9 cellular contexts compared by ENCODE assay signal in genomic region chr18:32974421-32975165, GRCh38.
DNase-seq lines count a peak whose midpoint lies in the region; ATAC-seq and TF ChIP-seq lines count a peak whose summit lies in the region.
"Had no signal": no experiment of that assay in that cellular context is flagged by ENCODE, and none has a peak within 500 bp of the region (broad histone marks: within the 10 kb centered on the region; RNA-seq: fewer than 3 reads in every experiment).

No MANE protein-coding gene starts in this region.

- H3K4me3 ChIP-seq in naive thymus-derived CD4-positive, alpha-beta T cell (ENCODE audit: low read length): no peak overlapping the region

- H3K9me3 ChIP-seq in naive thymus-derived CD4-positive, alpha-beta T cell (ENCODE audit: control insufficient read depth in 2 of 3, low read length in 3 of 3): no peaks in the 10 kb centered on the region

- intact Hi-C loops in naive thymus-derived CD4-positive, alpha-beta T cell (cut with micrococcal nuclease): loop anchor here in 1 of 2 donors (10.0 kb wide), 1 partner anchor 930 kb away; no protein-coding TSS in a partner anchor

- POLR2A ChIA-PET in naive thymus-derived CD4-positive, alpha-beta T cell (lab: Charles Lee): no interaction called here

- H3K36me3 Mint-ChIP-seq in type B pancreatic cell (no peaks in the 10 kb centered on the region), progenitor cell of endocrine pancreas (ENCODE audit: insufficient read depth) (no peaks in the 10 kb centered on the region)
- H3K36me3 Mint-ChIP-seq in naive thymus-derived CD4-positive, alpha-beta T cell: no peaks in the 10 kb centered on the region

- no peaks in the 10 kb centered on the region for H3K4me1 ChIP-seq in naive thymus-derived CD4-positive, alpha-beta T cell (ENCODE audit: control insufficient read depth in 2 of 2, insufficient read depth in 2 of 2, low read length in 2 of 2)

- H3K9me3 Mint-ChIP-seq in type B pancreatic cell (peaks cover 2% of the 10 kb centered on the region), progenitor cell of endocrine pancreas (ENCODE audit: low read depth) (peaks cover 10% of the 10 kb centered on the region)
- H3K9me3 Mint-ChIP-seq in naive thymus-derived CD4-positive, alpha-beta T cell: peaks cover 0 to 8% (median 2%) of the 10 kb centered on the region in 11 donors

- H3K36me3 ChIP-seq in naive thymus-derived CD4-positive, alpha-beta T cell (ENCODE audit: control insufficient read depth in 2 of 3, insufficient read depth in 3 of 3, low read length in 3 of 3): no peaks in the 10 kb centered on the region

- no peak overlapping the region for H3K27ac ChIP-seq in naive thymus-derived CD4-positive, alpha-beta T cell (ENCODE audit: low read depth, low read length)

- CTCF ChIA-PET in naive thymus-derived CD4-positive, alpha-beta T cell (lab: Charles Lee): no interaction called here

- H3K4me1 Mint-ChIP-seq in type B pancreatic cell (ENCODE audit: unreplicated experiment): peaks cover 16% of the 10 kb centered on the region
- no peaks in the 10 kb centered on the region for H3K4me1 Mint-ChIP-seq in naive thymus-derived CD4-positive, alpha-beta T cell
- peaks cover 18% of the 10 kb centered on the region for H3K4me1 Mint-ChIP-seq in progenitor cell of endocrine pancreas (ENCODE audit: low read depth)
- H3K4me1 Mint-ChIP-seq: activated CD4-positive, alpha-beta memory T cell treated with anti-CD3 and anti-CD28 coated beads, Interleukin-2, amount 10 ng/mL, durations not matched to agents 7 days and 5 days had no signal

- no peaks in the 10 kb centered on the region for H3K27me3 ChIP-seq in naive thymus-derived CD4-positive, alpha-beta T cell (ENCODE audit: control insufficient read depth in 2 of 2, insufficient read depth in 2 of 2, low read length in 2 of 2)

- H3K27me3 Mint-ChIP-seq in type B pancreatic cell (no peaks in the 10 kb centered on the region), progenitor cell of endocrine pancreas (no peaks in the 10 kb centered on the region)
- H3K27me3 Mint-ChIP-seq in naive thymus-derived CD4-positive, alpha-beta T cell: no peaks in the 10 kb centered on the region
- H3K27me3 Mint-ChIP-seq: activated CD4-positive, alpha-beta memory T cell treated with anti-CD3 and anti-CD28 coated beads, Interleukin-2, amount 10 ng/mL, durations not matched to agents 7 days and 5 days had no signal

- H3K4me3 Mint-ChIP-seq in type B pancreatic cell: peak overlapping the region; percentile 8
- no peak overlapping the region for H3K4me3 Mint-ChIP-seq in naive thymus-derived CD4-positive, alpha-beta T cell
- H3K4me3 Mint-ChIP-seq in progenitor cell of endocrine pancreas (ENCODE audit: low read depth): no peak overlapping the region
- H3K4me3 Mint-ChIP-seq: activated CD4-positive, alpha-beta memory T cell treated with anti-CD3 and anti-CD28 coated beads, Interleukin-2, amount 10 ng/mL, durations not matched to agents 7 days and 5 days had no signal

- no peak overlapping the region for H3K27ac Mint-ChIP-seq in type B pancreatic cell
- H3K27ac Mint-ChIP-seq in naive thymus-derived CD4-positive, alpha-beta T cell: no peak overlapping the region
- H3K27ac Mint-ChIP-seq in progenitor cell of endocrine pancreas: no peak overlapping the region
- H3K27ac Mint-ChIP-seq: activated CD4-positive, alpha-beta memory T cell treated with anti-CD3 and anti-CD28 coated beads, Interleukin-2, amount 10 ng/mL, durations not matched to agents 7 days and 5 days had no signal

- peak; percentile 69 for ATAC-seq in HG03060 (IDR thresholded peaks at IDR 0.05; ENCODE audit: low read depth, unreplicated experiment)
- no peak for ATAC-seq in naive thymus-derived CD4-positive, alpha-beta T cell

- DNase-seq in NCI-H2107 treated with DMSO at 0.1 percent for 48 hours (lab: John Stamatoyannopoulos, UW; ENCODE audit: unreplicated experiment): peak; percentile 3
- no peak for DNase-seq in NCI-H2107 (lab: John Stamatoyannopoulos, UW)
- DNase-seq in NCI-H345 treated with DMSO at 0.1 percent for 48 hours (lab: John Stamatoyannopoulos, UW; ENCODE audit: unreplicated experiment): peak; percentile 66
- DNase-seq in type B pancreatic cell (ENCODE audit: extremely low spot score, unreplicated experiment): no peak
- no peak for DNase-seq in naive thymus-derived CD4-positive, alpha-beta T cell
- DNase-seq in progenitor cell of endocrine pancreas (ENCODE audit: low spot score, unreplicated experiment): no peak
- no peak for DNase-seq in GM03348 (ENCODE audit: low spot score)
- DNase-seq: activated CD4-positive, alpha-beta memory T cell treated with anti-CD3 and anti-CD28 coated beads, Interleukin-2, amount 10 ng/mL, durations not matched to agents 7 days and 5 days had no signal

- no peak for TF ChIP-seq CTCF in type B pancreatic cell (conservative IDR thresholded peaks at IDR 0.05)
- TF ChIP-seq CTCF in progenitor cell of endocrine pancreas (IDR thresholded peaks at IDR 0.05; ENCODE audit: unreplicated experiment): no peak

Comparison
In these comparisons a context has a peak if more than half of its experiments do, and no peak if none do; other contexts are left out.
1. DNase-seq: peak in NCI-H2107 treated with DMSO at 0.1 percent for 48 hours (single experiment) and NCI-H345 treated with DMSO at 0.1 percent for 48 hours (single experiment); none in NCI-H2107 (single experiment), type B pancreatic cell (single experiment), naive thymus-derived CD4-positive, alpha-beta T cell (0 of 9), progenitor cell of endocrine pancreas (single experiment) and GM03348 (single experiment).